In the genomic region with DNA sequence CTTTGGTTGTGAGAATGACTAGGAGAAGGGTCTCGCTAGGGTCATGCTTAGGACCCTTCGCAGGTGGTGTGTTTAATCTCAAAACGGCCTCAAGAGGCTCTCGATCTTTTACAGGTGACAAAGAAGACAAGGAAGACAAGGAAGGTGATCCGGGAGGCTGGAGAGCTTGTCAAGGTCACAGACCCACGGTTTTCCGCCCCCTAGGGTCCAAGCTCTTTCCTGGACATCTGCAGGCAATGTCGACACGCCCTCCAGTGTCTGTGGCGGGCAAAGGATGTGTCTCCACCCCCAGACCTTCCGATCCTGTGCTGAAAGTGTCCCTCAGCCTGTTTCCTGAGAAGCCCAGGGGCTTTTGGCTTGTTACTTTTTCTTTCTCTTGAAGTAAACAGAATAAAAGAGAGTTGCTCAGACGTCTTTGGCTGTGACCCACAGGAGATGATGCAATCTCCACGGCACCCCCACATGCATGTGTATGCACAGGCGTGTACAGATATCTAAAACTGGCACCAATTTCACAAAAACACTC, we compare ENCODE assay signal across 8 cellular contexts.
A peak's percentile ranks its signal among the peaks of the same experiment; 100 is the strongest.
DNase-seq lines count a peak whose midpoint lies in the region; ATAC-seq and TF ChIP-seq lines count a peak whose summit lies in the region.

No MANE protein-coding gene starts in this region.

- no peaks in the 10 kb centered on the region for H3K27me3 Mint-ChIP-seq in activated CD4-positive, alpha-beta T cell treated with anti-CD3 and anti-CD28 coated beads, Interleukin-2, amount 10 ng/mL, durations not matched to agents 7 days and 5 days

- TF ChIP-seq CTCF in dorsolateral prefrontal cortex (IDR thresholded peaks at IDR 0.05 in 54 of 56, conservative IDR thresholded peaks at IDR 0.05 in 2 of 56; ENCODE audit: low read depth in 1 of 56, partially characterized antibody in 56 of 56), result peak in 55 of 56 donors; percentile 34 to 95 (median 84)

- peak; percentile 68 for ATAC-seq in HG02943 (IDR thresholded peaks at IDR 0.05; ENCODE audit: low read depth, unreplicated experiment)

- no peaks in the 10 kb centered on the region for H3K9me3 Mint-ChIP-seq in activated CD4-positive, alpha-beta T cell treated with anti-CD3 and anti-CD28 coated beads, Interleukin-2, amount 10 ng/mL, durations not matched to agents 7 days and 5 days

- no peaks in the 10 kb centered on the region for H3K36me3 Mint-ChIP-seq in activated CD4-positive, alpha-beta T cell treated with anti-CD3 and anti-CD28 coated beads, Interleukin-2, amount 10 ng/mL, durations not matched to agents 7 days and 5 days (ENCODE audit: low read depth)

- no peaks in the 10 kb centered on the region for H3K27me3 ChIP-seq in dorsolateral prefrontal cortex

- DNase-seq in NCI-H2029 (lab: John Stamatoyannopoulos, UW), result peak; percentile 14
- DNase-seq in NCI-H2029 treated with DMSO at 0.1 percent for 48 hours (lab: John Stamatoyannopoulos, UW), result no peak
- peak; percentile 8 for DNase-seq in NCI-H510A treated with DMSO at 0.1 percent for 48 hours (lab: John Stamatoyannopoulos, UW)
- DNase-seq in activated CD4-positive, alpha-beta T cell treated with anti-CD3 and anti-CD28 coated beads, Interleukin-2, amount 10 ng/mL, durations not matched to agents 7 days and 5 days, result peak; percentile 88
- peak; percentile 65 to 81 (median 72) for DNase-seq in dorsolateral prefrontal cortex
- peak; percentile 91 for DNase-seq in medulla oblongata (ENCODE audit: extremely low spot score)
- DNase-seq in stimulated activated CD4-positive, alpha-beta T cell treated with anti-CD3 and anti-CD28 coated beads, TNF-alpha, amount 100 ng/mL, for 48 hours (ENCODE audit: low read depth in 3 of 3), result peak; percentile 75 to 82 (median 75)

- CTCF ChIA-PET in activated CD4-positive, alpha-beta T cell treated with anti-CD3 and anti-CD28 coated beads, Interleukin-2, amount 10 ng/mL, durations not matched to agents 7 days and 5 days (lab: Charles Lee), result interaction anchor here (0.6 to 3.3 kb wide), 33 partner anchors 9 to 307 kb away, joined by 3 to 19 read pairs (median 4); a partner anchor contains a TSS

- peak overlapping the region; percentile 59 for H3K4me3 Mint-ChIP-seq in activated CD4-positive, alpha-beta T cell treated with anti-CD3 and anti-CD28 coated beads, Interleukin-2, amount 10 ng/mL, durations not matched to agents 7 days and 5 days

- intact Hi-C loops in dorsolateral prefrontal cortex (cut with DNase I), result loop anchor here (2.0 to 5.0 kb wide), 6 partner anchors 69 to 233 kb away; a partner anchor contains a TSS

- H3K27ac Mint-ChIP-seq in activated CD4-positive, alpha-beta T cell treated with anti-CD3 and anti-CD28 coated beads, Interleukin-2, amount 10 ng/mL, durations not matched to agents 7 days and 5 days, result peak overlapping the region; percentile 95

- peaks cover 84% of the 10 kb centered on the region for H3K4me1 Mint-ChIP-seq in activated CD4-positive, alpha-beta T cell treated with anti-CD3 and anti-CD28 coated beads, Interleukin-2, amount 10 ng/mL, durations not matched to agents 7 days and 5 days

- H3K4me3 ChIP-seq in dorsolateral prefrontal cortex, result peak overlapping the region in 37 of 59 donors; percentile 0 to 46 (median 27)

- POLR2A ChIA-PET in activated CD4-positive, alpha-beta T cell treated with anti-CD3 and anti-CD28 coated beads, Interleukin-2, amount 10 ng/mL, durations not matched to agents 7 days and 5 days (lab: Charles Lee), result interaction anchor here (0.6 to 1.8 kb wide), 6 partner anchors 33 to 219 kb away, joined by 3 to 9 read pairs (median 4); a partner anchor contains a TSS

- H3K27ac ChIP-seq in dorsolateral prefrontal cortex, result peak overlapping the region in 39 of 59 donors; percentile 1 to 82 (median 41)
